Comparison of ENCODE assay signal across 1 cellular context in the genomic region with DNA sequence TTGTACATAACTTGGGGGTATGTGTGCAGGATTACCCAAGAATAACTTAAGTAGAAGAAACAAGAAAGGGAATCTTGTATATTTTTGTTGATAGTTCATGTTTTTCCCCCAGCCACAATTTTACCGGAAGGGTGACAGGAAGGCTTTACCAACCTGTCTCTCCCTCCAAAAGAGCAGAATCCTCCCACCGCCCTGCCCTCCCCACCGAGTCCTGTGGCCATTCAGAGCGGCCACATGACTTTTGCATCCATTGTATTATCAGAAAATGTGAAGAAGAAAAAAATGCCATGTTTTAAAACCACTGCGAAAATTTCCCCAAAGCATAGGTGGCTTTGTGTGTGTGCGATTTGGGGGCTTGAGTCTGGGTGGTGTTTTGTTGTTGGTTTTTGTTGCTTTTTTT.
A peak's percentile ranks its signal among the peaks of the same experiment; 100 is the strongest.
TF ChIP-seq lines count a peak whose summit lies in the region.

No MANE protein-coding gene starts in this region.

TF ChIP-seq in HEK293, 187 proteins besides CTCF, POLR2A, EP300 and RAD21:
- TF ChIP-seq, protein P1, sequence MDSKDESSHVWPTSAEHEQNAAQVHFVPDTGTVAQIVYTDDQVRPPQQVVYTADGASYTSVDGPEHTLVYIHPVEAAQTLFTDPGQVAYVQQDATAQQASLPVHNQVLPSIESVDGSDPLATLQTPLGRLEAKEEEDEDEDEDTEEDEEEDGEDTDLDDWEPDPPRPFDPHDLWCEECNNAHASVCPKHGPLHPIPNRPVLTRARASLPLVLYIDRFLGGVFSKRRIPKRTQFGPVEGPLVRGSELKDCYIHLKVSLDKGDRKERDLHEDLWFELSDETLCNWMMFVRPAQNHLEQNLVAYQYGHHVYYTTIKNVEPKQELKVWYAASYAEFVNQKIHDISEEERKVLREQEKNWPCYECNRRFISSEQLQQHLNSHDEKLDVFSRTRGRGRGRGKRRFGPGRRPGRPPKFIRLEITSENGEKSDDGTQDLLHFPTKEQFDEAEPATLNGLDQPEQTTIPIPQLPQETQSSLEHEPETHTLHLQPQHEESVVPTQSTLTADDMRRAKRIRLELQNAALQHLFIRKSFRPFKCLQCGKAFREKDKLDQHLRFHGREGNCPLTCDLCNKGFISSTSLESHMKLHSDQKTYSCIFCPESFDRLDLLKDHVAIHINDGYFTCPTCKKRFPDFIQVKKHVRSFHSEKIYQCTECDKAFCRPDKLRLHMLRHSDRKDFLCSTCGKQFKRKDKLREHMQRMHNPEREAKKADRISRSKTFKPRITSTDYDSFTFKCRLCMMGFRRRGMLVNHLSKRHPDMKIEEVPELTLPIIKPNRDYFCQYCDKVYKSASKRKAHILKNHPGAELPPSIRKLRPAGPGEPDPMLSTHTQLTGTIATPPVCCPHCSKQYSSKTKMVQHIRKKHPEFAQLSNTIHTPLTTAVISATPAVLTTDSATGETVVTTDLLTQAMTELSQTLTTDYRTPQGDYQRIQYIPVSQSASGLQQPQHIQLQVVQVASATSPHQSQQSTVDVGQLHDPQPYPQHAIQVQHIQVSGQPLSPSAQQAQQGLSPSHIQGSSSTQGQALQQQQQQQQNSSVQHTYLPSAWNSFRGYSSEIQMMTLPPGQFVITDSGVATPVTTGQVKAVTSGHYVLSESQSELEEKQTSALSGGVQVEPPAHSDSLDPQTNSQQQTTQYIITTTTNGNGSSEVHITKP (tag by site-specific recombination; IDR thresholded peaks at IDR 0.05): peak; percentile 47; the same call in 1 of the 2 replicates
- no peak for TF ChIP-seq ZNF530 (tag by site-specific recombination; IDR thresholded peaks at IDR 0.05; ENCODE audit: low read depth)
